In the genomic region with DNA sequence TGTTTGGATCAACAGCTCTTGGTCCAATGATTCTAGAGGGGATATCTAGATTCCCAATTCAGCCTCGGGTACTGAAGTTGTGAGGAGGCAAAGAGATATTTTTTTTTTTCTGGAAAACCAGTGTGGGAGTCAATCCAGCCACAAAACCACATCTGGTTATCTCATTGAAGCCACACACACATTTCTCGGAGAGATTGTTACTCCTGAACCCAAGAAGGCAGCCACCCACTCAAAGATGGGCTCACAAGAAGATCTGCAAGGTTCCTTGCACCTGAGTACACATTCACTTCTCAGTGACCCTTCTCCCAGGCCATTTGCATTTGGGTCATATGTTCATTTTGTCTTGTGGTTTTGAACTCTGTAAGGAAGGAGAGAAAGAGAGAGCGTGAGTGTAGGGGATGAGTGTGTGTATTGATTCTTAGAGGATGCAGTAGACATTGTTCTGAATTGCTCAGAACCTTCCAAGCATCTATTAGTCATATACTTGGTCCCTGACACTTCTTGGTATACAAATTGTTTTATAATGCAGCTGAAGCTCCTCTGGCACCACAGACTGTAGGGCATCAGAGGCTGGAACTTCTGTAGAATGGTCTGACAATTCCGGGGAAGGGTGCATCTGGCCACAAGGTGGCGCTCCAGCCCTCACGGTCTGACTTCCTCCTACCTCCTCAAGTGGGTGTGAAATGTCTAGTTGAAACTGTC, we compare ENCODE assay signal across 1 cellular context.
TF ChIP-seq lines count a peak whose summit lies in the region.

No MANE protein-coding gene starts in this region.

TF ChIP-seq in HEK293, 187 proteins besides CTCF, POLR2A, EP300 and RAD21 (continued from another document):
- TF ChIP-seq, protein P1, sequence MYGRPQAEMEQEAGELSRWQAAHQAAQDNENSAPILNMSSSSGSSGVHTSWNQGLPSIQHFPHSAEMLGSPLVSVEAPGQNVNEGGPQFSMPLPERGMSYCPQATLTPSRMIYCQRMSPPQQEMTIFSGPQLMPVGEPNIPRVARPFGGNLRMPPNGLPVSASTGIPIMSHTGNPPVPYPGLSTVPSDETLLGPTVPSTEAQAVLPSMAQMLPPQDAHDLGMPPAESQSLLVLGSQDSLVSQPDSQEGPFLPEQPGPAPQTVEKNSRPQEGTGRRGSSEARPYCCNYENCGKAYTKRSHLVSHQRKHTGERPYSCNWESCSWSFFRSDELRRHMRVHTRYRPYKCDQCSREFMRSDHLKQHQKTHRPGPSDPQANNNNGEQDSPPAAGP (tag by site-specific recombination; IDR thresholded peaks at IDR 0.05), result no peak
- TF ChIP-seq HOXD13 (CRISPR knock-in tag; IDR thresholded peaks at IDR 0.05; ENCODE audit: borderline replicate concordance), result no peak
- no peak for TF ChIP-seq SCRT2 (tag by site-specific recombination; IDR thresholded peaks at IDR 0.05)
- TF ChIP-seq ZNF585B (tag by site-specific recombination; IDR thresholded peaks at IDR 0.05), result no peak
- TF ChIP-seq ZFP37 (tag by site-specific recombination; IDR thresholded peaks at IDR 0.05), result peak; percentile 54; the same call in 1 of the 2 replicates
- no peak for TF ChIP-seq ZNF624 (tag by site-specific recombination; IDR thresholded peaks at IDR 0.05)
- TF ChIP-seq, protein P2, sequence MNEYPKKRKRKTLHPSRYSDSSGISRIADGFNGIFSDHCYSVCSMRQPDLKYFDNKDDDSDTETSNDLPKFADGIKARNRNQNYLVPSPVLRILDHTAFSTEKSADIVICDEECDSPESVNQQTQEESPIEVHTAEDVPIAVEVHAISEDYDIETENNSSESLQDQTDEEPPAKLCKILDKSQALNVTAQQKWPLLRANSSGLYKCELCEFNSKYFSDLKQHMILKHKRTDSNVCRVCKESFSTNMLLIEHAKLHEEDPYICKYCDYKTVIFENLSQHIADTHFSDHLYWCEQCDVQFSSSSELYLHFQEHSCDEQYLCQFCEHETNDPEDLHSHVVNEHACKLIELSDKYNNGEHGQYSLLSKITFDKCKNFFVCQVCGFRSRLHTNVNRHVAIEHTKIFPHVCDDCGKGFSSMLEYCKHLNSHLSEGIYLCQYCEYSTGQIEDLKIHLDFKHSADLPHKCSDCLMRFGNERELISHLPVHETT (tag by site-specific recombination; IDR thresholded peaks at IDR 0.05), result no peak
- TF ChIP-seq ZNF768 (tag by site-specific recombination; IDR thresholded peaks at IDR 0.05), result no peak
- TF ChIP-seq ZNF660 (tag by site-specific recombination; IDR thresholded peaks at IDR 0.05), result peak; percentile 41; the same call in 1 of the 2 replicates
- TF ChIP-seq BCL11B (tag by site-specific recombination; IDR thresholded peaks at IDR 0.05; ENCODE audit: low read depth), result no peak
- TF ChIP-seq, protein P3, sequence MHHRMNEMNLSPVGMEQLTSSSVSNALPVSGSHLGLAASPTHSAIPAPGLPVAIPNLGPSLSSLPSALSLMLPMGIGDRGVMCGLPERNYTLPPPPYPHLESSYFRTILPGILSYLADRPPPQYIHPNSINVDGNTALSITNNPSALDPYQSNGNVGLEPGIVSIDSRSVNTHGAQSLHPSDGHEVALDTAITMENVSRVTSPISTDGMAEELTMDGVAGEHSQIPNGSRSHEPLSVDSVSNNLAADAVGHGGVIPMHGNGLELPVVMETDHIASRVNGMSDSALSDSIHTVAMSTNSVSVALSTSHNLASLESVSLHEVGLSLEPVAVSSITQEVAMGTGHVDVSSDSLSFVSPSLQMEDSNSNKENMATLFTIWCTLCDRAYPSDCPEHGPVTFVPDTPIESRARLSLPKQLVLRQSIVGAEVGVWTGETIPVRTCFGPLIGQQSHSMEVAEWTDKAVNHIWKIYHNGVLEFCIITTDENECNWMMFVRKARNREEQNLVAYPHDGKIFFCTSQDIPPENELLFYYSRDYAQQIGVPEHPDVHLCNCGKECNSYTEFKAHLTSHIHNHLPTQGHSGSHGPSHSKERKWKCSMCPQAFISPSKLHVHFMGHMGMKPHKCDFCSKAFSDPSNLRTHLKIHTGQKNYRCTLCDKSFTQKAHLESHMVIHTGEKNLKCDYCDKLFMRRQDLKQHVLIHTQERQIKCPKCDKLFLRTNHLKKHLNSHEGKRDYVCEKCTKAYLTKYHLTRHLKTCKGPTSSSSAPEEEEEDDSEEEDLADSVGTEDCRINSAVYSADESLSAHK (tag by site-specific recombination; IDR thresholded peaks at IDR 0.05), result peak; percentile 83
- peak; percentile 71 for TF ChIP-seq ZNF654 (tag by site-specific recombination; IDR thresholded peaks at IDR 0.05; ENCODE audit: low read depth)
- no peak for TF ChIP-seq ZNF146 (tag by site-specific recombination; IDR thresholded peaks at IDR 0.05)
- TF ChIP-seq ZNF133 (tag by site-specific recombination; IDR thresholded peaks at IDR 0.05), result no peak
- TF ChIP-seq ZFHX2 (tag by site-specific recombination; conservative IDR thresholded peaks at IDR 0.05), result peak; percentile 63
- TF ChIP-seq, protein P4, sequence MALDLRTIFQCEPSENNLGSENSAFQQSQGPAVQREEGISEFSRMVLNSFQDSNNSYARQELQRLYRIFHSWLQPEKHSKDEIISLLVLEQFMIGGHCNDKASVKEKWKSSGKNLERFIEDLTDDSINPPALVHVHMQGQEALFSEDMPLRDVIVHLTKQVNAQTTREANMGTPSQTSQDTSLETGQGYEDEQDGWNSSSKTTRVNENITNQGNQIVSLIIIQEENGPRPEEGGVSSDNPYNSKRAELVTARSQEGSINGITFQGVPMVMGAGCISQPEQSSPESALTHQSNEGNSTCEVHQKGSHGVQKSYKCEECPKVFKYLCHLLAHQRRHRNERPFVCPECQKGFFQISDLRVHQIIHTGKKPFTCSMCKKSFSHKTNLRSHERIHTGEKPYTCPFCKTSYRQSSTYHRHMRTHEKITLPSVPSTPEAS (tag by site-specific recombination; IDR thresholded peaks at IDR 0.05), result no peak
- TF ChIP-seq ZNF792 (tag by site-specific recombination; IDR thresholded peaks at IDR 0.05), result no peak
- TF ChIP-seq ZNF174 (tag by site-specific recombination; IDR thresholded peaks at IDR 0.05), result no peak
- no peak for TF ChIP-seq ZNF292 (tag by site-specific recombination; IDR thresholded peaks at IDR 0.05; ENCODE audit: borderline replicate concordance, low read depth)
- TF ChIP-seq ZNF423 (tag by site-specific recombination; IDR thresholded peaks at IDR 0.05), result no peak
